Comparison of ENCODE assay signal across 2 cellular contexts in the genomic region with DNA sequence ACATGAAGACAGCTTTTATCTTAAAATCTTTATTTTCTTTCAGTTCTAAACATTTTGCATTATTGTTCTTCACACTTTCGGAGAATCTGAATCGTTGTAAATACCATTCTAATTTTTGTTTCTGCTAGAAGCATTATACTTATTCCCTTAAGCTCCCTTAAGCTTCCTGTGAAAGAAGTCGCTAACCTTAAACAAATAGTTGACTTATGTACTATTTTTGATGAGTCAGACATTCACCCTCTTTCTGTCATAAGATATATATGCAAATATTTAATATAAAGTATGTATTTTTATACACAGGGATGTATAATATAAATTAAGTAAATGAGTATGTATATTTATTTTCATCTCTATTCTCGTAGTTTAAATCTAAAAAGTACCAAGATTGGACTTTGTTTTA.
A peak's percentile ranks its signal among the peaks of the same experiment; 100 is the strongest.
TF ChIP-seq lines count a peak whose summit lies in the region.

No MANE protein-coding gene starts in this region.

TF ChIP-seq in HepG2, 621 proteins besides CTCF, POLR2A, EP300 and RAD21:
- TF ChIP-seq, protein P1, sequence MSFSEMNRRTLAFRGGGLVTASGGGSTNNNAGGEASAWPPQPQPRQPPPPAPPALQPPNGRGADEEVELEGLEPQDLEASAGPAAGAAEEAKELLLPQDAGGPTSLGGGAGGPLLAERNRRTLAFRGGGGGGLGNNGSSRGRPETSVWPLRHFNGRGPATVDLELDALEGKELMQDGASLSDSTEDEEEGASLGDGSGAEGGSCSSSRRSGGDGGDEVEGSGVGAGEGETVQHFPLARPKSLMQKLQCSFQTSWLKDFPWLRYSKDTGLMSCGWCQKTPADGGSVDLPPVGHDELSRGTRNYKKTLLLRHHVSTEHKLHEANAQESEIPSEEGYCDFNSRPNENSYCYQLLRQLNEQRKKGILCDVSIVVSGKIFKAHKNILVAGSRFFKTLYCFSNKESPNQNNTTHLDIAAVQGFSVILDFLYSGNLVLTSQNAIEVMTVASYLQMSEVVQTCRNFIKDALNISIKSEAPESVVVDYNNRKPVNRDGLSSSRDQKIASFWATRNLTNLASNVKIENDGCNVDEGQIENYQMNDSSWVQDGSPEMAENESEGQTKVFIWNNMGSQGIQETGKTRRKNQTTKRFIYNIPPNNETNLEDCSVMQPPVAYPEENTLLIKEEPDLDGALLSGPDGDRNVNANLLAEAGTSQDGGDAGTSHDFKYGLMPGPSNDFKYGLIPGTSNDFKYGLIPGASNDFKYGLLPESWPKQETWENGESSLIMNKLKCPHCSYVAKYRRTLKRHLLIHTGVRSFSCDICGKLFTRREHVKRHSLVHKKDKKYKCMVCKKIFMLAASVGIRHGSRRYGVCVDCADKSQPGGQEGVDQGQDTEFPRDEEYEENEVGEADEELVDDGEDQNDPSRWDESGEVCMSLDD (CRISPR knock-in tag; IDR thresholded peaks at IDR 0.05; ENCODE audit: borderline replicate concordance), result no peak
- TF ChIP-seq RFX3 (CRISPR knock-in tag; IDR thresholded peaks at IDR 0.05) (no peak), MTA3 (CRISPR knock-in tag; IDR thresholded peaks at IDR 0.05) (no peak), NFKB2 (CRISPR knock-in tag; IDR thresholded peaks at IDR 0.05; ENCODE audit: borderline replicate concordance) (no peak), MAFK (conservative IDR thresholded peaks at IDR 0.05 in 1 of 2, IDR thresholded peaks at IDR 0.05 in 1 of 2; ENCODE audit: low read length in 2 of 2) (peak; percentile 9 to 82; a peak in 2 of 4 replicates), ZFP62 (CRISPR knock-in tag; IDR thresholded peaks at IDR 0.05) (no peak), ZNF232 (CRISPR knock-in tag; IDR thresholded peaks at IDR 0.05; ENCODE audit: borderline replicate concordance) (no peak), ZNF788 (CRISPR knock-in tag; IDR thresholded peaks at IDR 0.05; ENCODE audit: borderline replicate concordance) (no peak), ZNF790 (CRISPR knock-in tag; IDR thresholded peaks at IDR 0.05; ENCODE audit: borderline replicate concordance) (no peak), XBP1 (CRISPR knock-in tag; IDR thresholded peaks at IDR 0.05) (no peak), HOXA9 (CRISPR knock-in tag; IDR thresholded peaks at IDR 0.05; ENCODE audit: borderline replicate concordance) (no peak), MAFF (IDR thresholded peaks at IDR 0.05; ENCODE audit: low read depth, low read length) (peak; percentile 66)
- TF ChIP-seq, protein P2, sequence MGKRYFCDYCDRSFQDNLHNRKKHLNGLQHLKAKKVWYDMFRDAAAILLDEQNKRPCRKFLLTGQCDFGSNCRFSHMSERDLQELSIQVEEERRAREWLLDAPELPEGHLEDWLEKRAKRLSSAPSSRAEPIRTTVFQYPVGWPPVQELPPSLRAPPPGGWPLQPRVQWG (CRISPR knock-in tag; IDR thresholded peaks at IDR 0.05; ENCODE audit: borderline replicate concordance, low read depth), result no peak

TF ChIP-seq in IMR-90, 13 proteins besides CTCF, POLR2A, EP300 and RAD21 (continued from another document):
- TF ChIP-seq, protein P3, sequence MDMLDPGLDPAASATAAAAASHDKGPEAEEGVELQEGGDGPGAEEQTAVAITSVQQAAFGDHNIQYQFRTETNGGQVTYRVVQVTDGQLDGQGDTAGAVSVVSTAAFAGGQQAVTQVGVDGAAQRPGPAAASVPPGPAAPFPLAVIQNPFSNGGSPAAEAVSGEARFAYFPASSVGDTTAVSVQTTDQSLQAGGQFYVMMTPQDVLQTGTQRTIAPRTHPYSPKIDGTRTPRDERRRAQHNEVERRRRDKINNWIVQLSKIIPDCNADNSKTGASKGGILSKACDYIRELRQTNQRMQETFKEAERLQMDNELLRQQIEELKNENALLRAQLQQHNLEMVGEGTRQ (IDR thresholded peaks at IDR 0.05; ENCODE audit: low read depth, low read length), result no peak
TF ChIP-seq in IMR-90: peak in this region for 1.
